In the genomic region with DNA sequence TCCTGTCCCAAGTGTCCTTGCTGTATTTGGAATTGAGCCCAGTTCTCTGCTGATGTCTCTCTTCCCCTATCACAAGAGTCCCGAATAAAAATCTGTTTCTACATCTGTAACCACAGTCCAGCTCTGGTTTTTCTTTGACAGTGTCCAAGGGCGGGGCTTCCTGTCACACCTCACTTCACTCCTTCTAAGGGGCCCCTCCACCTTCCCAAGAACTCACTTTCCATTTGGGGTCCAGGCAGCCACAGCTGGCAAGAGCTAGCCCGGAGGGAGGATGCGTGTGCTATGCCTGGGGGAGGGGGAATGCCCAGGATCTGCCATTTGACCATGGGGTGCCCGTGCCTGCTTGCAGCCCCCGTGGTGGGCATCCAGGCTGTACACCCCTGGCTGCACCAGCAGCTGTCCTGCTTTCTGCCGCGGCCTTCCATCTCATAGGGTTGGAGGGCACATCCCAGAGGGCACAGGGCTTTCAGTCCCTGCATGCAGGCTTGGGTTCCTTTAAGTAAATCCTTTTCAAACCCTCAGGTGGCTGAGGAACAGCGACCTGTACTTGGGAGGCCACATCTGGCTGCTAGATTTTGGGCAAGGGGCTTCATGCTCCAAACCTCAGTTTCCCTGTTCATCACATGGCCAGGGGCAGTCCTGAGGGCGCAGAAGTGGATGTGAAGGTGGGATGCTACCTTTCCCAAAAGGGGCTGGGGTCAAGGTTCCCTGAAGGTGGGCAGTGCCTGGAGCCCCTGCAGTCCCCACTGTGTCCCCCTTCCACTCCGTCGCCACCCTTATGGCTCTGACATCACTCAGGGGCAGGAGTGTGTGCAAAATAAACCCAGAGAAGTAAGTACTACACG, we compare ENCODE assay signal across 8 cellular contexts. TPM values are rescaled to one million over a fixed set of nuclear protein-coding genes. Genes with fewer than 3 reads are reported as not detected.
DNase-seq lines count a peak whose midpoint lies in the region; ATAC-seq and TF ChIP-seq lines count a peak whose summit lies in the region.

No MANE protein-coding gene starts in this region.

- H3K36me3 Mint-ChIP-seq in activated naive CD4-positive, alpha-beta T cell treated with anti-CD3 and anti-CD28 coated beads, Interleukin-2, amount 10 ng/mL, durations not matched to agents 7 days and 5 days = peaks cover 38% of the 10 kb centered on the region
- H3K36me3 Mint-ChIP-seq in activated T-cell treated with anti-CD3 and anti-CD28 coated beads, Interleukin-2, amount 50 U/mL, for 72 hours (ENCODE audit: insufficient read depth in 2 of 2) = peaks cover 18 to 24% of the 10 kb centered on the region in 2 donors
- no peaks in the 10 kb centered on the region for H3K36me3 Mint-ChIP-seq in type B pancreatic cell

- CTCF ChIA-PET in activated naive CD4-positive, alpha-beta T cell treated with anti-CD3 and anti-CD28 coated beads, Interleukin-2, amount 10 ng/mL, durations not matched to agents 7 days and 5 days (lab: Charles Lee) = no interaction called here

- H3K4me3 Mint-ChIP-seq in activated naive CD4-positive, alpha-beta T cell treated with anti-CD3 and anti-CD28 coated beads, Interleukin-2, amount 10 ng/mL, durations not matched to agents 7 days and 5 days = peak overlapping the region; percentile 83
- H3K4me3 Mint-ChIP-seq in activated T-cell treated with anti-CD3 and anti-CD28 coated beads, Interleukin-2, amount 50 U/mL, for 72 hours = peak overlapping the region; percentile 90 to 94
- H3K4me3 Mint-ChIP-seq in type B pancreatic cell = peak overlapping the region; percentile 50

- no peak for TF ChIP-seq CTCF in type B pancreatic cell (conservative IDR thresholded peaks at IDR 0.05)

- ATAC-seq in activated T-cell treated with anti-CD3 and anti-CD28 coated beads, Interleukin-2, amount 50 U/mL, for 72 hours (replicated peaks in 1 of 2) = no peak
- no peak for ATAC-seq in HG02870 (IDR thresholded peaks at IDR 0.05; ENCODE audit: unreplicated experiment)

- H3K27me3 Mint-ChIP-seq in activated naive CD4-positive, alpha-beta T cell treated with anti-CD3 and anti-CD28 coated beads, Interleukin-2, amount 10 ng/mL, durations not matched to agents 7 days and 5 days = no peaks in the 10 kb centered on the region
- no peaks in the 10 kb centered on the region for H3K27me3 Mint-ChIP-seq in activated T-cell treated with anti-CD3 and anti-CD28 coated beads, Interleukin-2, amount 50 U/mL, for 72 hours (ENCODE audit: low read depth)
- no peaks in the 10 kb centered on the region for H3K27me3 Mint-ChIP-seq in type B pancreatic cell

- peaks cover 17% of the 10 kb centered on the region for H3K9me3 Mint-ChIP-seq in activated naive CD4-positive, alpha-beta T cell treated with anti-CD3 and anti-CD28 coated beads, Interleukin-2, amount 10 ng/mL, durations not matched to agents 7 days and 5 days
- peaks cover 5 to 8% of the 10 kb centered on the region in 2 donors for H3K9me3 Mint-ChIP-seq in activated T-cell treated with anti-CD3 and anti-CD28 coated beads, Interleukin-2, amount 50 U/mL, for 72 hours
- H3K9me3 Mint-ChIP-seq in type B pancreatic cell = peaks cover 5% of the 10 kb centered on the region

- DNase-seq in activated naive CD4-positive, alpha-beta T cell treated with anti-CD3 and anti-CD28 coated beads, Interleukin-2, amount 10 ng/mL, durations not matched to agents 7 days and 5 days = peak; percentile 42
- DNase-seq in activated naive CD4-positive, alpha-beta T cell treated with anti-CD3 and anti-CD28 coated beads, Interleukin-2, amount 50 U/mL, for 16 hours = no peak
- peak; percentile 37 to 41 for DNase-seq in activated T-cell treated with anti-CD3 and anti-CD28 coated beads, Interleukin-2, amount 50 U/mL, for 72 hours
- peak; percentile 46 for DNase-seq in medulla oblongata (ENCODE audit: extremely low spot score)
- DNase-seq in type B pancreatic cell (ENCODE audit: extremely low spot score, unreplicated experiment) = no peak
- no peak for DNase-seq in middle frontal gyrus (ENCODE audit: extremely low spot score, low spot score)
- DNase-seq in DMS53 (lab: John Stamatoyannopoulos, UW) = no peak

- H3K4me1 Mint-ChIP-seq in activated naive CD4-positive, alpha-beta T cell treated with anti-CD3 and anti-CD28 coated beads, Interleukin-2, amount 10 ng/mL, durations not matched to agents 7 days and 5 days = peaks cover 71% of the 10 kb centered on the region
- H3K4me1 Mint-ChIP-seq in activated T-cell treated with anti-CD3 and anti-CD28 coated beads, Interleukin-2, amount 50 U/mL, for 72 hours (ENCODE audit: low read depth) = peaks cover 83% of the 10 kb centered on the region
- peaks cover 42% of the 10 kb centered on the region for H3K4me1 Mint-ChIP-seq in type B pancreatic cell (ENCODE audit: unreplicated experiment)

- peak overlapping the region; percentile 98 for H3K27ac Mint-ChIP-seq in activated naive CD4-positive, alpha-beta T cell treated with anti-CD3 and anti-CD28 coated beads, Interleukin-2, amount 10 ng/mL, durations not matched to agents 7 days and 5 days
- peak overlapping the region; percentile 80 for H3K27ac Mint-ChIP-seq in activated T-cell treated with anti-CD3 and anti-CD28 coated beads, Interleukin-2, amount 50 U/mL, for 72 hours
- peak overlapping the region; percentile 90 for H3K27ac Mint-ChIP-seq in type B pancreatic cell

RNA-seq across cellular contexts. Expression of a gene that starts 2.3 kb away (rescaled TPM):
- total RNA-seq in activated T-cell treated with anti-CD3 and anti-CD28 coated beads, Interleukin-2, amount 50 U/mL, for 72 hours = 10 to 100 TPM; 65.7 to 70.0 TPM
- 17.7 and 22.2 TPM in 2 replicates for total RNA-seq in type B pancreatic cell (ENCODE audit: low replicate concordance)

RNA-seq across cellular contexts. Expression of a gene that starts 35.2 kb away (rescaled TPM):
- 10 to 100 TPM; 53.1 to 56.8 TPM for total RNA-seq in activated T-cell treated with anti-CD3 and anti-CD28 coated beads, Interleukin-2, amount 50 U/mL, for 72 hours
- 1.5 and 3.8 TPM in 2 replicates for total RNA-seq in type B pancreatic cell (ENCODE audit: low replicate concordance)

RNA-seq across cellular contexts. Expression of a gene that starts 40.4 kb away (rescaled TPM):
- total RNA-seq in activated T-cell treated with anti-CD3 and anti-CD28 coated beads, Interleukin-2, amount 50 U/mL, for 72 hours = 100 to 1,000 TPM; 121 to 124 TPM
- total RNA-seq in type B pancreatic cell (ENCODE audit: low replicate concordance) = 19.4 and 21.6 TPM in 2 replicates

Comparison
In these comparisons a context has a peak if more than half of its experiments do, and no peak if none do; other contexts are left out.
1. DNase-seq: peak in activated naive CD4-positive, alpha-beta T cell treated with anti-CD3 and anti-CD28 coated beads, Interleukin-2, amount 10 ng/mL, durations not matched to agents 7 days and 5 days (single experiment), activated T-cell treated with anti-CD3 and anti-CD28 coated beads, Interleukin-2, amount 50 U/mL, for 72 hours (2 of 2) and medulla oblongata (single experiment); none in activated naive CD4-positive, alpha-beta T cell treated with anti-CD3 and anti-CD28 coated beads, Interleukin-2, amount 50 U/mL, for 16 hours (single experiment), type B pancreatic cell (single experiment), middle frontal gyrus (single experiment) and DMS53 (single experiment).
2. RNA of a gene that starts 35.2 kb away (total RNA-seq): 53.1 to 56.8 TPM in activated T-cell treated with anti-CD3 and anti-CD28 coated beads, Interleukin-2, amount 50 U/mL, for 72 hours; 1.5 to 3.8 TPM in type B pancreatic cell; every median in the first group is over 10 times any median in the second.
3. Peak in every context shown above with its lines, with median percentiles within 50 percentile points of each other: H3K27ac Mint-ChIP-seq and H3K4me3 Mint-ChIP-seq.